8 cellular contexts compared by ENCODE assay signal in the genomic region with DNA sequence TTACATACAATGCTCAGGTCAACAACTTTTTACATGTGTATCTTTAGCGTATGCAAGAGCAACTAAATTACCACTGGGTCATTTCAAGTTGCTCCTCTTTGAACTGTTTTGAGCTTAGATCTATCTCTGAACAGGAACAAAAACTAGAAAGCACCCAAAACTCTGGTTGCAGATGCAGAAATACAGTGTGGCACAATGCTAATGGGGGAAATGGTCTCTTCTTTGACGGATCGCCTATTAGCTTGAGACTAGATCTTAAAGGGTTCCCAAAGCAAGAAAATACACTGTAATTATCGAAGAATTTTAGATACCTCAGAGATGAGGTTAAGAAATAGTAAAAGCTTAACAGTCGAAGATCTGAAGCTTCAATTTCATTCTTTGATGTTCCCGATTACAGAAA. TPM values are rescaled to one million over a fixed set of nuclear protein-coding genes. Genes with fewer than 3 reads are reported as not detected.
DNase-seq lines count a peak whose midpoint lies in the region; ATAC-seq and TF ChIP-seq lines count a peak whose summit lies in the region.

No MANE protein-coding gene starts in this region.

- no peak overlapping the region for H3K18ac ChIP-seq in neuronal stem cell (ENCODE audit: low read length)

- no peak overlapping the region for H2BK120ac ChIP-seq in neuronal stem cell (ENCODE audit: low read depth, low read length)

- H3K9ac ChIP-seq in PC-3 (ENCODE audit: low read length), result peak overlapping the region; percentile 89
- H3K9ac ChIP-seq in neuronal stem cell (ENCODE audit: low read depth, low read length, poor library complexity), result no peak overlapping the region

- WGBS in neuronal stem cell (ENCODE audit: extremely low coverage in 2 of 2, insufficient read length in 2 of 2, insufficient replicate concordance in 1 of 2), 2 donors, result no CpG with 5 or more reads among the region's 6 CpGs

- no peaks in the 10 kb centered on the region for H3F3A ChIP-seq in PC-3 (ENCODE audit: low read length, unreplicated experiment)

- H2AFZ ChIP-seq in PC-3 (ENCODE audit: low read length) (peak overlapping the region; percentile 75), neuronal stem cell (ENCODE audit: low read length) (peak overlapping the region; percentile 89)

- H3K79me1 ChIP-seq in neuronal stem cell (ENCODE audit: low read depth, low read length), result no peaks in the 10 kb centered on the region

- peaks cover 57% of the 10 kb centered on the region for H3K79me2 ChIP-seq in PC-3 (ENCODE audit: low read length)

- H3K27ac Mint-ChIP-seq in activated naive CD4-positive, alpha-beta T cell treated with anti-CD3 and anti-CD28 coated beads for 36 hours, result peak overlapping the region; percentile 94
- peak overlapping the region; percentile 30 for H3K27ac Mint-ChIP-seq in endothelial cell (ENCODE audit: unreplicated experiment)

- H3K23ac ChIP-seq in neuronal stem cell (ENCODE audit: low read depth, low read length, poor library complexity), result no peak overlapping the region

- peaks cover 23% of the 10 kb centered on the region for H3K36me3 Mint-ChIP-seq in activated naive CD4-positive, alpha-beta T cell treated with anti-CD3 and anti-CD28 coated beads for 36 hours (ENCODE audit: low read depth)
- no peaks in the 10 kb centered on the region for H3K36me3 Mint-ChIP-seq in endothelial cell (ENCODE audit: low read depth, unreplicated experiment)

- TF ChIP-seq CTCF in PC-3 (conservative IDR thresholded peaks at IDR 0.05; ENCODE audit: low read depth, low read length), result no peak
- no peak for TF ChIP-seq CTCF in endothelial cell (IDR thresholded peaks at IDR 0.05; ENCODE audit: unreplicated experiment)

- H3K14ac ChIP-seq in neuronal stem cell (ENCODE audit: low read length), result no peak overlapping the region

- POLR2A ChIA-PET in PC-3 (lab: Charles Lee; ENCODE audit: unreplicated experiment), result interaction anchor here (0.6 kb wide), 1 partner anchor 78 kb away, joined by 3 read pairs; no protein-coding TSS in a partner anchor

- H4K8ac ChIP-seq in neuronal stem cell (ENCODE audit: low read depth, low read length), result no peak overlapping the region

- H3K4me1 ChIP-seq in PC-3 (ENCODE audit: insufficient read depth, low read length) (peaks cover 38% of the 10 kb centered on the region), neuronal stem cell (ENCODE audit: control insufficient read depth in 2 of 2, insufficient read depth in 1 of 2, low read depth in 1 of 2, low read length in 2 of 2) (peaks cover 6 to 10% of the 10 kb centered on the region in 2 donors)

- H3K4me2 ChIP-seq in PC-3 (ENCODE audit: low read length) (peak overlapping the region; percentile 91), neuronal stem cell (ENCODE audit: insufficient read depth, low read length, poor library complexity, severe bottlenecking) (peak overlapping the region; percentile 63)

- no peaks in the 10 kb centered on the region for H3K9me2 ChIP-seq in PC-3 (replicated peaks; ENCODE audit: low read length)

- BruUV-seq in PC-3 (replicated peaks; lab: Mats Ljungman, UMichigan), result TSS peak; percentile 55

- H3K27me3 ChIP-seq in PC-3 (ENCODE audit: low read length) (no peaks in the 10 kb centered on the region), neuronal stem cell (ENCODE audit: control insufficient read depth in 3 of 3, insufficient read depth in 3 of 3, low read depth in 1 of 3, low read length in 3 of 3) (peaks cover 0 to 27% (median 12%) of the 10 kb centered on the region in 3 experiments)

- H3K4me3 ChIP-seq in PC-3 (ENCODE audit: low read length), result peak overlapping the region; percentile 79
- H3K4me3 ChIP-seq in neuronal stem cell (ENCODE audit: low read length in 2 of 2), result peak overlapping the region in 1 of 2 donors; percentile 81

- H4K20me1 ChIP-seq in PC-3 (ENCODE audit: low read length), result peaks cover 18% of the 10 kb centered on the region

- H4K91ac ChIP-seq in neuronal stem cell (ENCODE audit: low read depth, low read length, poor library complexity), result no peak overlapping the region

- no peaks in the 10 kb centered on the region for H3K36me3 ChIP-seq in PC-3 (ENCODE audit: low read depth, low read length)
- peaks cover 0 to 3% of the 10 kb centered on the region in 2 donors for H3K36me3 ChIP-seq in neuronal stem cell (replicated peaks in 1 of 2; ENCODE audit: control insufficient read depth in 2 of 2, insufficient read depth in 2 of 2, low read length in 2 of 2)

- no peak overlapping the region for H2BK12ac ChIP-seq in neuronal stem cell (ENCODE audit: low read length)

- no peak overlapping the region for H2BK5ac ChIP-seq in neuronal stem cell (ENCODE audit: low read length)

- no peaks in the 10 kb centered on the region for H3K27me3 Mint-ChIP-seq in activated naive CD4-positive, alpha-beta T cell treated with anti-CD3 and anti-CD28 coated beads for 36 hours (ENCODE audit: low read depth)
- H3K27me3 Mint-ChIP-seq in endothelial cell (ENCODE audit: unreplicated experiment), result peaks cover 2% of the 10 kb centered on the region

- CTCF ChIA-PET in activated naive CD4-positive, alpha-beta T cell treated with anti-CD3 and anti-CD28 coated beads for 36 hours (lab: Charles Lee), result interaction anchor here (0.6 to 4.2 kb wide), 5 partner anchors 9 to 933 kb away, joined by 3 to 22 read pairs (median 3); partner anchors contain the start of gene XXYLT1
- CTCF ChIA-PET in PC-3 (lab: Charles Lee), result interaction anchor here (0.6 to 2.5 kb wide), 2 partner anchors 20 to 272 kb away, joined by 3 to 20 read pairs; partner anchors contain the start of gene XXYLT1

- no peaks in the 10 kb centered on the region for H3K9me3 ChIP-seq in PC-3 (ENCODE audit: low read length)
- no peaks in the 10 kb centered on the region for H3K9me3 ChIP-seq in neuronal stem cell (replicated peaks in 1 of 2; ENCODE audit: control insufficient read depth in 2 of 2, insufficient read depth in 1 of 2, low read depth in 1 of 2, low read length in 2 of 2)

- H2AK5ac ChIP-seq in neuronal stem cell (ENCODE audit: low read depth, low read length), result no peak overlapping the region

- H3K4me1 Mint-ChIP-seq in activated naive CD4-positive, alpha-beta T cell treated with anti-CD3 and anti-CD28 coated beads for 36 hours (ENCODE audit: low read depth), result peaks cover 55% of the 10 kb centered on the region
- peaks cover 29% of the 10 kb centered on the region for H3K4me1 Mint-ChIP-seq in endothelial cell (ENCODE audit: unreplicated experiment)

- no peak for DNase-seq in activated naive CD4-positive, alpha-beta T cell treated with anti-CD3 and anti-CD28 coated beads for 36 hours
- no peak for DNase-seq in activated naive CD4-positive, alpha-beta T cell treated with Interleukin-2 at 50 U/mL for 16 hours
- DNase-seq in PC-3, result peak; percentile 15
- no peak for DNase-seq in endothelial cell (ENCODE audit: low spot score)
- no peak for DNase-seq in neuronal stem cell (ENCODE audit: low spot score)
- DNase-seq in NCI-H2029 (lab: John Stamatoyannopoulos, UW), result no peak
- no peak for DNase-seq in globus pallidus (ENCODE audit: low spot score)

- H3K9me3 Mint-ChIP-seq in activated naive CD4-positive, alpha-beta T cell treated with anti-CD3 and anti-CD28 coated beads for 36 hours, result no peaks in the 10 kb centered on the region
- no peaks in the 10 kb centered on the region for H3K9me3 Mint-ChIP-seq in endothelial cell (ENCODE audit: unreplicated experiment)

- H3K4me3 Mint-ChIP-seq in activated naive CD4-positive, alpha-beta T cell treated with anti-CD3 and anti-CD28 coated beads for 36 hours, result peak overlapping the region; percentile 88
- H3K4me3 Mint-ChIP-seq in endothelial cell (ENCODE audit: unreplicated experiment), result peak overlapping the region; percentile 93

- intact Hi-C loops in activated naive CD4-positive, alpha-beta T cell treated with anti-CD3 and anti-CD28 coated beads for 36 hours (cut with micrococcal nuclease), result loop anchor here (2.0 to 5.0 kb wide), 4 partner anchors 367 to 1055 kb away; partner anchors contain the start of genes ATP13A3, LSG1 and TNK2
- intact Hi-C loops in PC-3 (cut with micrococcal nuclease), result loop anchor here (5.0 kb wide), 1 partner anchor 270 kb away; the partner anchor contains the start of gene XXYLT1

- ATAC-seq in PC-3 (no peak), GM21447 (IDR thresholded peaks at IDR 0.05; ENCODE audit: unreplicated experiment) (no peak)

- no peak overlapping the region for H3K27ac ChIP-seq in PC-3 (ENCODE audit: low read length)
- H3K27ac ChIP-seq in neuronal stem cell (replicated peaks; ENCODE audit: low read length), result no peak overlapping the region

- no peak overlapping the region for H2BK15ac ChIP-seq in neuronal stem cell (ENCODE audit: low read length)

- H3K4ac ChIP-seq in neuronal stem cell (ENCODE audit: low read length), result no peak overlapping the region

RNA-seq across cellular contexts. Expression of gene PPP1R2, which starts 0.9 kb away (rescaled TPM):
- total RNA-seq in activated naive CD4-positive, alpha-beta T cell treated with anti-CD3 and anti-CD28 coated beads for 36 hours, result 100 to 1,000 TPM in 1 of 2 experiments, 10 to 100 TPM in 1; 99.7 to 105 TPM
- total RNA-seq in PC-3 (2014; rRNA removed) (132 and 150 TPM in 2 replicates), endothelial cell (ENCODE audit: unreplicated experiment) (29.7 TPM)
- 21.8 TPM for polyA plus RNA-seq in neuronal stem cell (2013, experiment 1 of 2)
- polyA plus RNA-seq in neuronal stem cell (2013, experiment 2 of 2), result 21.1 TPM

RNA-seq across cellular contexts. Expression of gene APOD, which starts 41.5 kb away (rescaled TPM):
- total RNA-seq in activated naive CD4-positive, alpha-beta T cell treated with anti-CD3 and anti-CD28 coated beads for 36 hours, result under 1 TPM in 1 of 2 experiments, not detected in 1; 0.44 TPM
- total RNA-seq in PC-3 (2014; rRNA removed) (0.29 TPM in 1 of 2 replicates, not detected in the other), endothelial cell (ENCODE audit: unreplicated experiment) (5.0 TPM)
- polyA plus RNA-seq in neuronal stem cell (2013, experiment 1 of 2), result not detected
- polyA plus RNA-seq in neuronal stem cell (2013, experiment 2 of 2), result not detected
